1 cellular context compared by ENCODE assay signal in the genomic region with DNA sequence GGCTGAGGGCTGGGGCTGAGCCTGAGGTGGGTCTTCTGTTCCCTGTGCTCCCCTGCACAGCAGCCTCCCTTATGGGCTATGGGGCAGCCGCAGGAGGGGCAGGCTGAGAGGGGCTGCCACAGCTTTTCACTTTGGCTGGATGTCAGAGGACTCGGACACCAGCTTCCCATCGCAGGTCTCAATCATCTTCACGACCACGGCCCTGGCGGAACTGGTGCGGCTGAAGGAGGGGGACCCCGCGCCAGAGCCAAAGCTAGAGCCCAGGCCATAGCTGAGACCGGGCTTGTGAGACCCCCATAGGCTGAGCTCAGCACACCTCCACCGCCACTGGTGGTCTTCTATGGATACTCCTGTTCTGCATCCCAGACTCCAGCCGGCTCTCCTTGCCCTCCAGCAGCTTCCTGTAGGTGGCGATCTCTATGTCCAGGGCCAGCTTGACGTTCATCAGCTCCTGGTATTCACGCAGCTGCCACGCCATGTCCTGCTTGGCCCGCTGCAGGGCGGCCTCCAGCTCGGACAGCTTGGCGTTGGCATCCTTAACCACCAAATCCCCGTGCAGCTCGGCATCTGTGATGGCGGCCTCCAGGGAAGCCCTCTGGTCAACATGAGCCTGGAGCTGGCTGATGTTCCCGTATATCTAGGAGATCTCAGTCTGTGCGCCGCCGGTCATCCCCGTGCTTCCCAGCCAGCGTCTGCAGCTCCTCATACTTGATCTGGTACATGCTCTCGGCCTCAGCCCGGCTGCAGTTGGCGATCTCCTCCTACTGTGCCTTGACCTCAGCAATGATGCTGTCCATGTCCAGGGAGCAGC.
TF ChIP-seq lines count a peak whose summit lies in the region.

No MANE protein-coding gene starts in this region.

TF ChIP-seq in WTC11, 78 proteins besides CTCF, POLR2A, EP300 and RAD21 (continued from another document):
- TF ChIP-seq, protein P1, sequence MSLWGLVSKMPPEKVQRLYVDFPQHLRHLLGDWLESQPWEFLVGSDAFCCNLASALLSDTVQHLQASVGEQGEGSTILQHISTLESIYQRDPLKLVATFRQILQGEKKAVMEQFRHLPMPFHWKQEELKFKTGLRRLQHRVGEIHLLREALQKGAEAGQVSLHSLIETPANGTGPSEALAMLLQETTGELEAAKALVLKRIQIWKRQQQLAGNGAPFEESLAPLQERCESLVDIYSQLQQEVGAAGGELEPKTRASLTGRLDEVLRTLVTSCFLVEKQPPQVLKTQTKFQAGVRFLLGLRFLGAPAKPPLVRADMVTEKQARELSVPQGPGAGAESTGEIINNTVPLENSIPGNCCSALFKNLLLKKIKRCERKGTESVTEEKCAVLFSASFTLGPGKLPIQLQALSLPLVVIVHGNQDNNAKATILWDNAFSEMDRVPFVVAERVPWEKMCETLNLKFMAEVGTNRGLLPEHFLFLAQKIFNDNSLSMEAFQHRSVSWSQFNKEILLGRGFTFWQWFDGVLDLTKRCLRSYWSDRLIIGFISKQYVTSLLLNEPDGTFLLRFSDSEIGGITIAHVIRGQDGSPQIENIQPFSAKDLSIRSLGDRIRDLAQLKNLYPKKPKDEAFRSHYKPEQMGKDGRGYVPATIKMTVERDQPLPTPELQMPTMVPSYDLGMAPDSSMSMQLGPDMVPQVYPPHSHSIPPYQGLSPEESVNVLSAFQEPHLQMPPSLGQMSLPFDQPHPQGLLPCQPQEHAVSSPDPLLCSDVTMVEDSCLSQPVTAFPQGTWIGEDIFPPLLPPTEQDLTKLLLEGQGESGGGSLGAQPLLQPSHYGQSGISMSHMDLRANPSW (CRISPR knock-in tag; conservative IDR thresholded peaks at IDR 0.05; ENCODE audit: low read depth): no peak
- no peak for TF ChIP-seq CREB1 (CRISPR knock-in tag; IDR thresholded peaks at IDR 0.05)
- no peak for TF ChIP-seq ATF2 (CRISPR knock-in tag; IDR thresholded peaks at IDR 0.05; ENCODE audit: borderline replicate concordance, low read depth)
- TF ChIP-seq, protein P2, sequence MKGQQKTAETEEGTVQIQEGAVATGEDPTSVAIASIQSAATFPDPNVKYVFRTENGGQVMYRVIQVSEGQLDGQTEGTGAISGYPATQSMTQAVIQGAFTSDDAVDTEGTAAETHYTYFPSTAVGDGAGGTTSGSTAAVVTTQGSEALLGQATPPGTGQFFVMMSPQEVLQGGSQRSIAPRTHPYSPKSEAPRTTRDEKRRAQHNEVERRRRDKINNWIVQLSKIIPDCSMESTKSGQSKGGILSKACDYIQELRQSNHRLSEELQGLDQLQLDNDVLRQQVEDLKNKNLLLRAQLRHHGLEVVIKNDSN (CRISPR knock-in tag; IDR thresholded peaks at IDR 0.05): no peak
- TF ChIP-seq JUN (CRISPR knock-in tag; IDR thresholded peaks at IDR 0.05): no peak
- no peak for TF ChIP-seq E2F5 (CRISPR knock-in tag; IDR thresholded peaks at IDR 0.05)
- no peak for TF ChIP-seq GABPB1 (CRISPR knock-in tag; IDR thresholded peaks at IDR 0.05)
TF ChIP-seq in WTC11: peak in this region for 0.
